ENCODE assay signal across 23 cellular contexts in the genomic region with DNA sequence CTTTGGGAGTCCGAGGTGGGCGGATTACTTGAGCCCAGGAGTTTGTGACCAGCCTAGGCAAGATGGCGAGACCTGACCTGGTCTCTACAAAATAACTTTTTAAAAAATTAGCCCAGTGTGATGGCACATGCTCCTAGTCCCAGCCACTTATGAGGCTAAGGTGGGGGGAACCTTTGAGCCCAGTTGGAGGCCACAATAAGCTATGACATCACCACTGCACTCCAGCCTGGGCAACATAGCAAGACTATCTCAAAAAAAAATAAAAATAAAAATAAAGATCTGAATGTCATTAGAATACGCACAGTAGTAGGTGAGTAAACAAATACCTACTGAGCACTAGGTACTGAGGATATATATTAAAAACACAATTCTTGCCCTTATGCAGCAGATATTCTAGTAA. TPM values are rescaled to one million over a fixed set of nuclear protein-coding genes. Genes with fewer than 3 reads are reported as not detected.
DNase-seq lines count a peak whose midpoint lies in the region; ATAC-seq and TF ChIP-seq lines count a peak whose summit lies in the region.
"Had no signal": no experiment of that assay in that cellular context is flagged by ENCODE, and none has a peak within 500 bp of the region (broad histone marks: within the 10 kb centered on the region; RNA-seq: fewer than 3 reads in every experiment).

No MANE protein-coding gene starts in this region.

- CTCF ChIA-PET in mammary epithelial cell (lab: Charles Lee; ENCODE audit: low non-redundant PET), result no interaction called here

- H2BK15ac ChIP-seq in mesenchymal stem cell (ENCODE audit: low read depth, poor library complexity, severe bottlenecking), result no peak overlapping the region

- H3K14ac ChIP-seq in mesenchymal stem cell (ENCODE audit: low read length in 2 of 2), result no peak overlapping the region

- dilution Hi-C loops in mammary epithelial cell (cut with HindIII; ENCODE audit: low sequenced_read_pairs), result no loop called here

- no peak overlapping the region for H3K4ac ChIP-seq in mesenchymal stem cell (ENCODE audit: low read depth in 1 of 2, low read length in 2 of 2)

- peaks cover 81% of the 10 kb centered on the region for H3K4me1 ChIP-seq in left ventricle myocardium inferior
- peaks cover 3% of the 10 kb centered on the region for H3K4me1 ChIP-seq in mammary epithelial cell (ENCODE audit: insufficient read depth, low read length)
- H3K4me1 ChIP-seq in mesenchymal stem cell (ENCODE audit: control insufficient read depth, insufficient read depth, low read depth, low read length), result peaks cover 10% of the 10 kb centered on the region
- H3K4me1 ChIP-seq in subcutaneous abdominal adipose tissue (ENCODE audit: control insufficient read depth in 5 of 5, insufficient read depth in 5 of 5, low read length in 5 of 5), result peaks cover 7 to 77% (median 69%) of the 10 kb centered on the region in 5 donors
- H3K4me1 ChIP-seq: BE2C had no signal

- H2BK120ac ChIP-seq in mesenchymal stem cell (ENCODE audit: low read depth, low read length), result no peak overlapping the region

- H2AK5ac ChIP-seq in mesenchymal stem cell (ENCODE audit: low read length, severe bottlenecking), result no peak overlapping the region

- H4K8ac ChIP-seq in mesenchymal stem cell (ENCODE audit: low read length), result no peak overlapping the region

- H3K36me3 ChIP-seq in left ventricle myocardium inferior (no peaks in the 10 kb centered on the region), mammary epithelial cell (ENCODE audit: insufficient read depth, low read length) (no peaks in the 10 kb centered on the region), mesenchymal stem cell (ENCODE audit: control insufficient read depth in 1 of 2, insufficient read depth in 2 of 2, low read depth in 1 of 2, low read length in 2 of 2) (no peaks in the 10 kb centered on the region), subcutaneous abdominal adipose tissue (ENCODE audit: control insufficient read depth in 5 of 5, insufficient read depth in 5 of 5, low read length in 5 of 5) (no peaks in the 10 kb centered on the region)
- H3K36me3 ChIP-seq: spleen, upper lobe of right lung had no signal

- peaks cover 4 to 16% of the 10 kb centered on the region in 2 donors for H3K36me3 Mint-ChIP-seq in stimulated activated naive B cell treated with anti-CD40 and anti-IgM and Interleukin-4, amounts not matched to agents 10 μg/mL and 1 μg/mL and 100 μg/mL, for 72 hours

- H3K9me3 Mint-ChIP-seq in stimulated activated naive B cell treated with anti-CD40 and anti-IgM and Interleukin-4, amounts not matched to agents 10 μg/mL and 1 μg/mL and 100 μg/mL, for 72 hours, result no peaks in the 10 kb centered on the region
- H3K9me3 Mint-ChIP-seq: stimulated activated naive CD8-positive, alpha-beta T cell treated with anti-CD3 and anti-CD28 coated beads, Interleukin-15, amount 100 ng/mL, for 72 hours; T-helper 2 cell treated with Interferon-gamma antibody and Interleukin-4, amounts not matched to agents 5 μg/mL and 100 μg/mL, for 36 hours had no signal

- no TSS peak for BruUV-seq in mammary epithelial cell (replicated peaks; lab: Mats Ljungman, UMichigan)

- no peak for ATAC-seq in left cardiac atrium
- no peak for ATAC-seq in GM18517 (IDR thresholded peaks at IDR 0.05; ENCODE audit: unreplicated experiment)
- ATAC-seq in stimulated activated naive B cell treated with anti-CD40 and anti-IgM and Interleukin-4, amounts not matched to agents 10 μg/mL and 1 μg/mL and 100 μg/mL, for 72 hours (replicated peaks), result no peak
- no peak for ATAC-seq in GM18519 (IDR thresholded peaks at IDR 0.05; ENCODE audit: low FRiP score, unreplicated experiment)
- ATAC-seq: body of pancreas; SK-N-SH treated with all-trans-retinoic acid at 6 μM for 48 hours; stimulated activated naive CD8-positive, alpha-beta T cell treated with anti-CD3 and anti-CD28 coated beads, Interleukin-15, amount 100 ng/mL, for 72 hours; upper lobe of right lung had no signal

- H3K4me2 ChIP-seq in mammary epithelial cell (ENCODE audit: insufficient read depth, low read depth, low read length), result peak overlapping the region; percentile 4
- H3K4me2 ChIP-seq in mesenchymal stem cell (ENCODE audit: low read length, poor library complexity, severe bottlenecking), result no peak overlapping the region

- WGBS in mammary epithelial cell (ENCODE audit: low coverage, missing lambda C conversion rate), result 97% methylated on average over 4 of the region's 4 CpGs
- 98% methylated on average over 3 of the region's 4 CpGs for WGBS in mesenchymal stem cell

- no peak for TF ChIP-seq CTCF in left ventricle myocardium inferior (IDR thresholded peaks at IDR 0.05; ENCODE audit: borderline replicate concordance)
- TF ChIP-seq CTCF in mammary epithelial cell (conservative IDR thresholded peaks at IDR 0.05 in 1 of 2, IDR thresholded peaks at IDR 0.05 in 1 of 2; ENCODE audit: extremely low read depth in 1 of 2, insufficient read depth in 1 of 2, low read depth in 1 of 2, low read length in 2 of 2), result no peak

- H3K27ac ChIP-seq in left ventricle myocardium inferior (replicated peaks), result peak overlapping the region; percentile 97
- H3K27ac ChIP-seq in mammary epithelial cell (ENCODE audit: insufficient read depth, low read depth, low read length), result no peak overlapping the region
- no peak overlapping the region for H3K27ac ChIP-seq in mesenchymal stem cell (ENCODE audit: low read length, poor library complexity, severe bottlenecking)
- peak overlapping the region; percentile 99 for H3K27ac ChIP-seq in subcutaneous abdominal adipose tissue (ENCODE audit: low read depth, low read length)
- H3K27ac ChIP-seq: RWPE1, upper lobe of right lung, WERI-Rb-1 had no signal

- no peak overlapping the region for H3K27ac Mint-ChIP-seq in stimulated activated naive B cell treated with anti-CD40 and anti-IgM and Interleukin-4, amounts not matched to agents 10 μg/mL and 1 μg/mL and 100 μg/mL, for 72 hours
- H3K27ac Mint-ChIP-seq: stimulated activated naive CD8-positive, alpha-beta T cell treated with anti-CD3 and anti-CD28 coated beads, Interleukin-15, amount 100 ng/mL, for 72 hours; T-helper 2 cell treated with Interferon-gamma antibody and Interleukin-4, amounts not matched to agents 5 μg/mL and 100 μg/mL, for 36 hours had no signal

- no peak overlapping the region for H3K4me3 ChIP-seq in left ventricle myocardium inferior
- H3K4me3 ChIP-seq in mammary epithelial cell (replicated peaks in 1 of 3; ENCODE audit: insufficient read depth in 1 of 3, low read depth in 2 of 3, low read length in 3 of 3), result no peak overlapping the region
- H3K4me3 ChIP-seq in mesenchymal stem cell (ENCODE audit: insufficient read depth in 1 of 2, low read depth in 1 of 2, low read length in 2 of 2), result no peak overlapping the region
- H3K4me3 ChIP-seq in subcutaneous abdominal adipose tissue (ENCODE audit: low read depth in 1 of 5, low read length in 5 of 5), result no peak overlapping the region
- H3K4me3 ChIP-seq: body of pancreas, spleen, upper lobe of right lung had no signal

- no peaks in the 10 kb centered on the region for H3K9me3 ChIP-seq in left ventricle myocardium inferior (replicated peaks)
- H3K9me3 ChIP-seq in mammary epithelial cell (replicated peaks; ENCODE audit: insufficient read depth, low read length), result no peaks in the 10 kb centered on the region
- no peaks in the 10 kb centered on the region for H3K9me3 ChIP-seq in mesenchymal stem cell (ENCODE audit: control insufficient read depth, low read length)
- H3K9me3 ChIP-seq in subcutaneous abdominal adipose tissue (ENCODE audit: control insufficient read depth in 5 of 5, low read length in 5 of 5), result no peaks in the 10 kb centered on the region
- H3K9me3 ChIP-seq: BE2C, body of pancreas, spleen, upper lobe of right lung had no signal

- H3K4me1 Mint-ChIP-seq in stimulated activated naive B cell treated with anti-CD40 and anti-IgM and Interleukin-4, amounts not matched to agents 10 μg/mL and 1 μg/mL and 100 μg/mL, for 72 hours, result peaks cover 39 to 58% of the 10 kb centered on the region in 2 donors

- H3K9ac ChIP-seq in mammary epithelial cell (ENCODE audit: insufficient read depth, low read length), result no peak overlapping the region
- peak overlapping the region; percentile 98 for H3K9ac ChIP-seq in mesenchymal stem cell (ENCODE audit: low read length)
- peak overlapping the region in 3 of 5 donors; percentile 51 to 98 (median 95) for H3K9ac ChIP-seq in subcutaneous abdominal adipose tissue (ENCODE audit: low read length in 5 of 5)

- H2AFZ ChIP-seq in mammary epithelial cell (ENCODE audit: low read depth, low read length) (no peak overlapping the region), mesenchymal stem cell (ENCODE audit: low read depth, low read length) (no peak overlapping the region)

- in situ Hi-C loops in mammary epithelial cell (cut with MboI; ENCODE audit: low sequenced_read_pairs in 2 of 2), result no loop called here

- DNase-seq in left ventricle myocardium inferior, result no peak
- no peak for DNase-seq in left cardiac atrium
- no peak for DNase-seq in mammary epithelial cell
- DNase-seq in mesenchymal stem cell, result no peak
- no peak for DNase-seq in stimulated activated naive B cell treated with anti-CD40 and anti-IgM and Interleukin-4, amounts not matched to agents 10 μg/mL and 1 μg/mL and 100 μg/mL, for 72 hours
- DNase-seq: activated CD4-positive, alpha-beta T cell treated with anti-CD3 and anti-CD28 coated beads, Interleukin-2, amount 50 U/mL, for 1 hour; activated effector memory CD4-positive, alpha-beta T cell treated with anti-CD3 and anti-CD28 coated beads, Interleukin-2, amount 50 U/mL, for 16 hours; BE2C; body of pancreas; midbrain; NCI-H146; NCI-H69; spleen; stimulated activated CD4-positive, alpha-beta T cell treated with anti-CD3 and anti-CD28 coated beads, Interleukin-4, amount 100 ng/mL, for 24 hours; stimulated activated naive CD8-positive, alpha-beta T cell treated with anti-CD3 and anti-CD28 coated beads, Interleukin-15, amount 100 ng/mL, for 72 hours; upper lobe of right lung; WERI-Rb-1 had no signal

- no peak overlapping the region for H3K23ac ChIP-seq in mesenchymal stem cell (ENCODE audit: low read length in 2 of 2)

- H3K18ac ChIP-seq in mesenchymal stem cell (ENCODE audit: low read depth in 1 of 2, low read length in 2 of 2), result no peak overlapping the region

- H3K79me1 ChIP-seq in mesenchymal stem cell (replicated peaks; ENCODE audit: low read length, poor library complexity, severe bottlenecking), result no peaks in the 10 kb centered on the region

- H4K20me1 ChIP-seq in mammary epithelial cell (ENCODE audit: insufficient read depth, low read length), result no peaks in the 10 kb centered on the region

- intact Hi-C loops in left ventricle myocardium inferior (cut with micrococcal nuclease) (loop anchor here (10.0 kb wide), 1 partner anchor 233 kb away; a partner anchor contains a TSS), left cardiac atrium (cut with DNase I) (loop anchor here in 1 of 2 donors (10.0 kb wide), 1 partner anchor 153 kb away; no protein-coding TSS in a partner anchor), mammary epithelial cell (cut with micrococcal nuclease) (no loop called here)

- H3K27me3 Mint-ChIP-seq in stimulated activated naive B cell treated with anti-CD40 and anti-IgM and Interleukin-4, amounts not matched to agents 10 μg/mL and 1 μg/mL and 100 μg/mL, for 72 hours, result no peaks in the 10 kb centered on the region
- H3K27me3 Mint-ChIP-seq: stimulated activated naive CD8-positive, alpha-beta T cell treated with anti-CD3 and anti-CD28 coated beads, Interleukin-15, amount 100 ng/mL, for 72 hours had no signal

- H3K79me2 ChIP-seq in mammary epithelial cell (ENCODE audit: insufficient read depth, low read length), result peaks cover 75% of the 10 kb centered on the region

- H3K4me3 Mint-ChIP-seq in stimulated activated naive B cell treated with anti-CD40 and anti-IgM and Interleukin-4, amounts not matched to agents 10 μg/mL and 1 μg/mL and 100 μg/mL, for 72 hours, result no peak overlapping the region
- H3K4me3 Mint-ChIP-seq: T-helper 2 cell treated with Interferon-gamma antibody and Interleukin-4, amounts not matched to agents 5 μg/mL and 100 μg/mL, for 36 hours had no signal

- no peaks in the 10 kb centered on the region for H3K27me3 ChIP-seq in left ventricle myocardium inferior (ENCODE audit: low read depth)
- H3K27me3 ChIP-seq in mammary epithelial cell (ENCODE audit: insufficient read depth, low read length), result no peaks in the 10 kb centered on the region
- H3K27me3 ChIP-seq in mesenchymal stem cell (ENCODE audit: control insufficient read depth in 1 of 2, insufficient read depth in 1 of 2, low read length in 2 of 2), result no peaks in the 10 kb centered on the region
- H3K27me3 ChIP-seq in subcutaneous abdominal adipose tissue (ENCODE audit: control insufficient read depth in 5 of 5, insufficient read depth in 4 of 5, low read length in 5 of 5), result no peaks in the 10 kb centered on the region
- H3K27me3 ChIP-seq: BE2C, body of pancreas, spleen, upper lobe of right lung had no signal

- H2BK12ac ChIP-seq in mesenchymal stem cell (ENCODE audit: low read length in 2 of 2), result no peak overlapping the region

- H2BK5ac ChIP-seq in mesenchymal stem cell (ENCODE audit: low read depth, low read length, poor library complexity, severe bottlenecking), result no peak overlapping the region

- H4K91ac ChIP-seq in mesenchymal stem cell (ENCODE audit: low read length), result no peak overlapping the region

RNA-seq across cellular contexts. Expression of a gene that starts 3.1 kb away (rescaled TPM):
- total RNA-seq in left ventricle myocardium inferior, result 11.5 TPM
- total RNA-seq in left cardiac atrium, result 10 to 100 TPM; 11.6 to 18.0 TPM
- total RNA-seq in mammary epithelial cell, result 10 to 100 TPM; 22.3 to 46.0 TPM
- 10.9 TPM for polyA plus RNA-seq in mammary epithelial cell
- 21.2 TPM for polyA minus RNA-seq in mammary epithelial cell
- 12.5 TPM for polyA plus RNA-seq in mesenchymal stem cell (2013, experiment 1 of 2)
- 14.0 TPM for polyA plus RNA-seq in mesenchymal stem cell (2013, experiment 2 of 2)

Comparison
In these comparisons a context has a peak if more than half of its experiments do, and no peak if none do; other contexts are left out.
1. H3K27ac ChIP-seq: peak in left ventricle myocardium inferior (single experiment) and subcutaneous abdominal adipose tissue (single experiment); none in mammary epithelial cell (single experiment) and mesenchymal stem cell (single experiment).